ENCODE assay signal across 9 cellular contexts in genomic region chr18:46155652-46156051, GRCh38. TPM values are rescaled to one million over a fixed set of nuclear protein-coding genes. Genes with fewer than 3 reads are reported as not detected.
A peak's percentile ranks its signal among the peaks of the same experiment; 100 is the strongest.
DNase-seq lines count a peak whose midpoint lies in the region; ATAC-seq and TF ChIP-seq lines count a peak whose summit lies in the region.
"Had no signal": no experiment of that assay in that cellular context is flagged by ENCODE, and none has a peak within 500 bp of the region (broad histone marks: within the 10 kb centered on the region; RNA-seq: fewer than 3 reads in every experiment).

No MANE protein-coding gene starts in this region.

- POLR2A ChIA-PET in AG04449 (lab: Yijun Ruan, JAX) = interaction anchor here (1.0 kb wide), 1 partner anchor 18 kb away, joined by 5 read pairs; a partner anchor contains a TSS

- no peak overlapping the region for H3K4me3 ChIP-seq in AG04449 (ENCODE audit: low read depth, low read length)
- H3K4me3 ChIP-seq: ascending aorta had no signal

- CTCF ChIA-PET in AG04449 (lab: Yijun Ruan, JAX) = interaction anchor here (1.5 to 11.4 kb wide), 3 partner anchors 13 to 503 kb away, joined by 5 to 180 read pairs (median 9); a partner anchor contains a TSS
- CTCF ChIA-PET in activated naive CD4-positive, alpha-beta T cell treated with anti-CD3 and anti-CD28 coated beads for 36 hours (lab: Charles Lee) = interaction anchor here (1.5 to 2.4 kb wide), 2 partner anchors 17 to 125 kb away, joined by 5 to 17 read pairs; a partner anchor contains a TSS

- peak; percentile 76 for DNase-seq in AG04449 (ENCODE audit: low read depth, low spot score)
- DNase-seq in LHCN-M2 (ENCODE audit: low read depth) = peak; percentile 75
- peak; percentile 66 for DNase-seq in activated naive CD4-positive, alpha-beta T cell treated with anti-CD3 and anti-CD28 coated beads for 36 hours
- DNase-seq in memory B cell (ENCODE audit: low spot score in 2 of 2) = no peak
- no peak for DNase-seq in GM13977 (ENCODE audit: low spot score)
- no peak for DNase-seq in NCI-H2107 treated with DMSO at 0.1 percent for 48 hours (lab: John Stamatoyannopoulos, UW; ENCODE audit: unreplicated experiment)

- no peak for TF ChIP-seq CTCF in AG04449 (IDR thresholded peaks at IDR 0.05; ENCODE audit: insufficient read depth, low read length, missing control alignments)
- TF ChIP-seq CTCF in GM13977 (IDR thresholded peaks at IDR 0.05; ENCODE audit: extremely low read depth, insufficient read depth, missing control alignments) = no peak

- in situ Hi-C loops in GM13977 (cut with MboI; ENCODE audit: low pct_unique_long_range_greater_than_20kb, low sequenced_read_pairs, unreplicated experiment) = loop anchor here (10.0 kb wide), 1 partner anchor 509 kb away; no protein-coding TSS in a partner anchor

- no peaks in the 10 kb centered on the region for H3K36me3 Mint-ChIP-seq in activated naive CD4-positive, alpha-beta T cell treated with anti-CD3 and anti-CD28 coated beads for 36 hours (ENCODE audit: low read depth)
- H3K36me3 Mint-ChIP-seq in memory B cell = peaks cover 7% of the 10 kb centered on the region

- H3K9me3 Mint-ChIP-seq in activated naive CD4-positive, alpha-beta T cell treated with anti-CD3 and anti-CD28 coated beads for 36 hours = no peaks in the 10 kb centered on the region
- H3K9me3 Mint-ChIP-seq in memory B cell = no peaks in the 10 kb centered on the region

- peak overlapping the region; percentile 89 for H3K27ac Mint-ChIP-seq in activated naive CD4-positive, alpha-beta T cell treated with anti-CD3 and anti-CD28 coated beads for 36 hours
- H3K27ac Mint-ChIP-seq in memory B cell = no peak overlapping the region

- intact Hi-C loops in activated naive CD4-positive, alpha-beta T cell treated with anti-CD3 and anti-CD28 coated beads for 36 hours (cut with micrococcal nuclease) = loop anchor here (1.0 kb wide), 2 partner anchors 18 to 95 kb away; no protein-coding TSS in a partner anchor

- H3K27me3 Mint-ChIP-seq in activated naive CD4-positive, alpha-beta T cell treated with anti-CD3 and anti-CD28 coated beads for 36 hours (ENCODE audit: low read depth) = no peaks in the 10 kb centered on the region
- no peaks in the 10 kb centered on the region for H3K27me3 Mint-ChIP-seq in memory B cell

- H3K4me3 Mint-ChIP-seq in activated naive CD4-positive, alpha-beta T cell treated with anti-CD3 and anti-CD28 coated beads for 36 hours = no peak overlapping the region
- no peak overlapping the region for H3K4me3 Mint-ChIP-seq in memory B cell

- ATAC-seq in memory B cell (ENCODE audit: low read depth) = peak; percentile 44
- no peak for ATAC-seq in GM19023 (IDR thresholded peaks at IDR 0.05; ENCODE audit: unreplicated experiment)
- ATAC-seq in GM21381 (IDR thresholded peaks at IDR 0.05; ENCODE audit: unreplicated experiment) = no peak

- H3K4me1 Mint-ChIP-seq in activated naive CD4-positive, alpha-beta T cell treated with anti-CD3 and anti-CD28 coated beads for 36 hours (ENCODE audit: low read depth) = peaks cover 63% of the 10 kb centered on the region
- H3K4me1 Mint-ChIP-seq in memory B cell = peaks cover 7% of the 10 kb centered on the region

RNA-seq across cellular contexts. Expression of gene HAUS1, which starts 51.5 kb away (rescaled TPM):
- total RNA-seq in LHCN-M2 (2014; rRNA removed) = 42.1 and 87.1 TPM in 2 replicates
- polyA plus RNA-seq in LHCN-M2 (2012) = 24.9 TPM
- total RNA-seq in activated naive CD4-positive, alpha-beta T cell treated with anti-CD3 and anti-CD28 coated beads for 36 hours = 10 to 100 TPM; 59.4 to 60.9 TPM

RNA-seq across cellular contexts. Expression of gene ATP5F1A, which starts 57.6 kb away (rescaled TPM):
- total RNA-seq in LHCN-M2 (2014; rRNA removed) = 607 and 704 TPM in 2 replicates
- 355 TPM for polyA plus RNA-seq in LHCN-M2 (2012)
- total RNA-seq in activated naive CD4-positive, alpha-beta T cell treated with anti-CD3 and anti-CD28 coated beads for 36 hours = 100 to 1,000 TPM; 467 TPM

Comparison
In these comparisons a context has a peak if more than half of its experiments do, and no peak if none do; other contexts are left out.
1. DNase-seq: peak in AG04449 (single experiment), LHCN-M2 (single experiment) and activated naive CD4-positive, alpha-beta T cell treated with anti-CD3 and anti-CD28 coated beads for 36 hours (single experiment); none in memory B cell (0 of 2), GM13977 (single experiment) and NCI-H2107 treated with DMSO at 0.1 percent for 48 hours (single experiment).